Comparison of ENCODE assay signal across 1 cellular context in the genomic region with DNA sequence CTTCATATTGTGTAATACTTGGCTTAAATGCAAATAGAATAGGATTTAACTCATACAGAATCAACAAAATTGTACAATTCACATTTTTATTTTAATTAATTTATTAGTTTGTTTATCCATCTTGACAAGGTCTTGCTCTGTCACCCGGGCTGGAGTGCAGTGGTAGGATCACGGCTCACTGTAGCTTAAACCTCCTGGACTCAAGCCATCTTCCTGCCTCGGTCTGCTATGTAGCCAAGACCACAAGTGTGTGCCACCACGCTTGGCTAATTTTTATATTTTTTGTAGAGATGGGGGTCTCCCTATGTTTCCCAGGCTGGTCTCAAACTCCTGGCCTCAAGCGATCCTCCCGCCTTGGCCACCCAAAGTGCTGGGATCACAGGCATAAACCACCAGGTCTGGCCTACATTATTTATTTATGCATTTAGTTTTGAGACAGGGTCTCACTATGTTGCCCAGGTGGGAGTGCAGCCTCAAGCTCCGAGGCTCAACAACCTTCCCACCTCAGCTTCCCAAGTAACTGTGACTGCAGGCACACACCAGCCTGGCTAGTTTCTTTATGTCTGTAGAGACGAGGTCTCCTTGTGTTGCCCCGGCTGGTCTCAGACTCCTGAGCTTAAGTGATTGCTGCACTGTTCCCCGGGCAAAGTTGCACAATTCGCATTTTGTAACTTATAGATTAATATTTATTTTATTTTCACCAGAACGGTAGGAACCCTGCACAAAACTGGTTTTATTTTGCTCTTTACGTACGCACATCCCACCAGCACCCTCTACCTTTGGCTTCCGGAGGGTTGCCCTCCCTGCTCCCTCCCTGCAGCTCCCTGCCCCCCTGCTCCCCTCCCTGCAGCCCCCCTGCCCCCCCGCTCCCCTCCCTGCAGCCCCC.
TF ChIP-seq lines count a peak whose summit lies in the region.

No MANE protein-coding gene starts in this region.

TF ChIP-seq in A549, 52 proteins besides CTCF, POLR2A, EP300 and RAD21 (continued from another document):
- no peak for TF ChIP-seq KDM1A (IDR thresholded peaks at IDR 0.05; ENCODE audit: low read depth)
- TF ChIP-seq, protein P1, sequence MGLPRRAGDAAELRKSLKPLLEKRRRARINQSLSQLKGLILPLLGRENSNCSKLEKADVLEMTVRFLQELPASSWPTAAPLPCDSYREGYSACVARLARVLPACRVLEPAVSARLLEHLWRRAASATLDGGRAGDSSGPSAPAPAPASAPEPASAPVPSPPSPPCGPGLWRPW (IDR thresholded peaks at IDR 0.05), result peak; percentile 25; the same call in 1 of the 2 replicates
